In the genomic region with DNA sequence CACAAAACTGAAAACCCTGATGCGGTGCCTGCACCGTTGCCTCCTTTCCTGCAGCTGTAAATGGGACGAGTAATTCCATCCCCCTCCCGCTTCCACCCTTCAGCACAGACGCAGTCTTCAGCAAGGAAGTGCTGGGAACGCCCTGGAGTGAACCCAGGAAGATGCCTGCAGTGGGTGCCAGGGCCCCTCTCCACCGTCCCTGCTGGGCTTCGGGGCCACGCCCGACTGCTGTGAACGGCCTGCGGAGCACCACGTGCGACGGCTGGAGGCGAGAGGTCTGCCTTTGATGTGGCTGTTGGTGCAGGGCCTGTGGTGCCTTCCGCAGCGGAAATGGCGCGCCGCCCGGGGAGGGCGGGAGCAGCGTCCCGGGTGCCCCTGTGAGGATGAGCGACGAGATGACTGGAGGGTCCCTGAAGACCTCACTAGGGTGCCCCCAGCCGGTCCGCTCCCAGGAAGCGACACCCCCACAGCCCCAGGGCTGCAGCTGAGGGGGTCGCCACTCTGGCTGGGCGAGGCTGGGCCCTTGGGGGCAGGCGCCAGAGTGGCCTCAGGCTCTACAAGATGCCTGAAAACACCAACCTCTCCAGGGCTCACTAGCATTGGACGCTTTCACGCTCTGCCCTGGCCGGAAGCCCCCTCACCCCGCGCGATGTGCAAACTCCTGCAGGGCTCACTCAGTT, we compare ENCODE assay signal across 8 cellular contexts. TPM values are rescaled to one million over a fixed set of nuclear protein-coding genes. Genes with fewer than 3 reads are reported as not detected.
DNase-seq lines count a peak whose midpoint lies in the region; ATAC-seq and TF ChIP-seq lines count a peak whose summit lies in the region.

No MANE protein-coding gene starts in this region.

- DNase-seq in SIG-M5 treated with dmso at 0.1 percent for 504 hours (lab: John Stamatoyannopoulos, UW; ENCODE audit: unreplicated experiment): peak; percentile 73
- no peak for DNase-seq in SIG-M5 (lab: John Stamatoyannopoulos, UW)
- peak; percentile 90 for DNase-seq in NCI-H2171 (lab: John Stamatoyannopoulos, UW)
- peak; percentile 96 for DNase-seq in activated CD4-positive, alpha-beta T cell treated with anti-CD3 and anti-CD28 coated beads, Interleukin-2, amount 10 ng/mL, durations not matched to agents 24 days and 14 days
- peak; percentile 50 for DNase-seq in dermis blood vessel endothelial cell
- DNase-seq in lung (ENCODE audit: low spot score): peak; percentile 74
- DNase-seq in stimulated activated CD8-positive, alpha-beta memory T cell treated with anti-CD3 and anti-CD28 coated beads, Interleukin-15, amount 100 ng/mL, for 24 hours (ENCODE audit: low read depth): peak; percentile 43

- no peak overlapping the region for H3K27ac ChIP-seq in lung (ENCODE audit: low read depth in 1 of 2, low read length in 1 of 2)

- H3K4me3 Mint-ChIP-seq in activated CD4-positive, alpha-beta T cell treated with anti-CD3 and anti-CD28 coated beads, Interleukin-2, amount 10 ng/mL, durations not matched to agents 24 days and 14 days: peak overlapping the region; percentile 81

- TF ChIP-seq CTCF in lung (IDR thresholded peaks at IDR 0.05; ENCODE audit: control extremely low read depth, extremely low read depth): no peak

- H3K9me3 ChIP-seq in lung (ENCODE audit: control insufficient read depth in 2 of 2, insufficient read depth in 1 of 2, low read length in 1 of 2): no peaks in the 10 kb centered on the region

- H3K36me3 Mint-ChIP-seq in activated CD4-positive, alpha-beta T cell treated with anti-CD3 and anti-CD28 coated beads, Interleukin-2, amount 10 ng/mL, durations not matched to agents 24 days and 14 days (ENCODE audit: low read depth): peaks cover 11% of the 10 kb centered on the region

- no peaks in the 10 kb centered on the region for H3K27me3 ChIP-seq in lung (ENCODE audit: control insufficient read depth, insufficient read depth)

- H3K27ac Mint-ChIP-seq in activated CD4-positive, alpha-beta T cell treated with anti-CD3 and anti-CD28 coated beads, Interleukin-2, amount 10 ng/mL, durations not matched to agents 24 days and 14 days: peak overlapping the region; percentile 81

- H3K9me3 Mint-ChIP-seq in activated CD4-positive, alpha-beta T cell treated with anti-CD3 and anti-CD28 coated beads, Interleukin-2, amount 10 ng/mL, durations not matched to agents 24 days and 14 days: no peaks in the 10 kb centered on the region

- peaks cover 31% of the 10 kb centered on the region for H3K4me1 Mint-ChIP-seq in activated CD4-positive, alpha-beta T cell treated with anti-CD3 and anti-CD28 coated beads, Interleukin-2, amount 10 ng/mL, durations not matched to agents 24 days and 14 days

- peak; percentile 71 for ATAC-seq in HG02981 (IDR thresholded peaks at IDR 0.05; ENCODE audit: unreplicated experiment)
- peak; percentile 20 for ATAC-seq in lung (ENCODE audit: insufficient read depth, low FRiP score)

- H3K4me1 ChIP-seq in lung (ENCODE audit: control insufficient read depth in 2 of 2, insufficient read depth in 2 of 2, low read length in 2 of 2): peaks cover 0 to 18% of the 10 kb centered on the region in 2 donors

- peaks cover 15% of the 10 kb centered on the region for H3K27me3 Mint-ChIP-seq in activated CD4-positive, alpha-beta T cell treated with anti-CD3 and anti-CD28 coated beads, Interleukin-2, amount 10 ng/mL, durations not matched to agents 24 days and 14 days

- intact Hi-C loops in activated CD4-positive, alpha-beta T cell treated with anti-CD3 and anti-CD28 coated beads, Interleukin-2, amount 10 ng/mL, durations not matched to agents 24 days and 14 days (cut with micrococcal nuclease): no loop called here

- H3K4me3 ChIP-seq in lung: no peak overlapping the region

- peaks cover 0 to 4% of the 10 kb centered on the region in 2 donors for H3K36me3 ChIP-seq in lung (ENCODE audit: control insufficient read depth in 2 of 2, insufficient read depth in 2 of 2, low read length in 2 of 2)

- WGBS in lung, 2 donors: 0% methylated on average over 39 of the region's 39 CpGs

RNA-seq across cellular contexts. Expression of a gene that starts 0.7 kb away (rescaled TPM):
- total RNA-seq in activated CD4-positive, alpha-beta T cell treated with anti-CD3 and anti-CD28 coated beads, Interleukin-2, amount 10 ng/mL, durations not matched to agents 24 days and 14 days: 4.6 and 5.9 TPM in 2 replicates
- total RNA-seq in dermis blood vessel endothelial cell (2.3 and 2.6 TPM in 2 replicates), lung (1 to 10 TPM; 3.8 to 7.1 TPM)
- 1 to 10 TPM; 2.9 to 3.2 TPM for polyA plus RNA-seq in lung

RNA-seq across cellular contexts. Expression of a gene that starts 5.2 kb away (rescaled TPM):
- 2.2 and 2.6 TPM in 2 replicates for total RNA-seq in activated CD4-positive, alpha-beta T cell treated with anti-CD3 and anti-CD28 coated beads, Interleukin-2, amount 10 ng/mL, durations not matched to agents 24 days and 14 days
- total RNA-seq in dermis blood vessel endothelial cell (102 and 167 TPM in 2 replicates), lung (10 to 100 TPM in 1 of 2 donors, 1 to 10 TPM in 1; 6.3 to 15.6 TPM)
- 10 to 100 TPM in 1 of 2 donors, 1 to 10 TPM in 1; 1.3 to 11.5 TPM for polyA plus RNA-seq in lung

RNA-seq across cellular contexts. Expression of a gene that starts 30.6 kb away (rescaled TPM):
- total RNA-seq in activated CD4-positive, alpha-beta T cell treated with anti-CD3 and anti-CD28 coated beads, Interleukin-2, amount 10 ng/mL, durations not matched to agents 24 days and 14 days: 39.0 and 42.2 TPM in 2 replicates
- total RNA-seq in dermis blood vessel endothelial cell: 120 and 125 TPM in 2 replicates
- total RNA-seq in lung: 10 to 100 TPM; 43.0 to 80.9 TPM
- polyA plus RNA-seq in lung: 10 to 100 TPM; 50.3 to 67.1 TPM

RNA-seq across cellular contexts. Expression of a gene that starts 44.5 kb away (rescaled TPM):
- 192 and 194 TPM in 2 replicates for total RNA-seq in activated CD4-positive, alpha-beta T cell treated with anti-CD3 and anti-CD28 coated beads, Interleukin-2, amount 10 ng/mL, durations not matched to agents 24 days and 14 days
- 170 and 206 TPM in 2 replicates for total RNA-seq in dermis blood vessel endothelial cell
- total RNA-seq in lung: 100 to 1,000 TPM; 118 to 212 TPM
- polyA plus RNA-seq in lung: 100 to 1,000 TPM; 106 to 140 TPM
